13 cellular contexts compared by ENCODE assay signal in the genomic region with DNA sequence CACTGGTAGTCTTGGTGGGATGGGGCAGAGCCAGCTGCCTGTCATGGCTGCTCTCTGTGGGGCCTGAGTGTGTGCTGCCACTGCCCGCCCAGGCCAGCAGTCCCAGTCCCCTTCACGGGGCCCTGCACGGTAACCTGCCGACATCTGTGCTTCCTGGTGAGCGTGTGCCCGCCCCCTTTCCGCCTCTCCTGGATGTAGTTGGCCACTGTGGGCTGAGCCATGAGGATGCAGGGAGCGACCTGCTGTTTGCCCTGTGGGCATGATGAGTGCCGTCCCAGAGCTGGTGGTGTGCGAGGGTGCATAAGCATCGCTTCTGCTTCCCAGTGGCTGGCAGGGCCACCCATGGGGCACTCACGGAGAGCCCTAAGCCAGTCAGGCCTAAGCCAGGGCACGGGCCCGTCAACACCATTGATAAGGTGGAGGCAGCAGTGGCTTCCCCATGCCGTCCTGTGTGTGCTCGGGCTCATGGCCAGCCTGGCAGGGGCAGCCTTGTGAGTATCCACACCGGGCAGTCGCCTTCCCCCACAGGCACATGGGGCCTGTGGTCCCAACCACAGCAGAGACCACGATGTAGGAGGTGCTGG.
"Had no signal": no experiment of that assay in that cellular context is flagged by ENCODE, and none has a peak within 500 bp of the region (broad histone marks: within the 10 kb centered on the region; RNA-seq: fewer than 3 reads in every experiment).

No MANE protein-coding gene starts in this region.

- DNase-seq: activated CD4-positive, alpha-beta T cell treated with anti-CD3 and anti-CD28 coated beads, Interleukin-2, amount 50 U/mL, for 4 hours; activated CD4-positive, CD25-positive, alpha-beta regulatory T cell treated with anti-CD3 and anti-CD28 coated beads, Interleukin-2, amount 50 U/mL, for 72 hours; activated CD8-positive, alpha-beta memory T cell treated with anti-CD3 and anti-CD28 coated beads, Interleukin-2, amount 10 ng/mL, durations not matched to agents 7 days and 5 days; activated gamma-delta T cell; activated T-cell treated with anti-CD3 and anti-CD28 coated beads, Interleukin-2, amount 50 U/mL, for 4 hours; colonic mucosa; mesendoderm; ovary; retina; small intestine; transverse colon had no signal

- H3K4me3 ChIP-seq: cardiac muscle cell, colonic mucosa, ovary, transverse colon had no signal

- H3K9me3 ChIP-seq: colonic mucosa, ovary, transverse colon had no signal

- ATAC-seq: activated CD8-positive, alpha-beta memory T cell treated with anti-CD3 and anti-CD28 coated beads, Interleukin-2, amount 10 ng/mL, durations not matched to agents 7 days and 5 days; activated T-cell treated with anti-CD3 and anti-CD28 coated beads, Interleukin-2, amount 50 U/mL, for 4 hours; stimulated activated memory B cell treated with anti-CD40 and anti-IgM and Interleukin-4, amounts not matched to agents 10 μg/mL and 1 μg/mL and 100 μg/mL, for 72 hours had no signal

- H3K36me3 Mint-ChIP-seq: activated CD8-positive, alpha-beta memory T cell treated with anti-CD3 and anti-CD28 coated beads, Interleukin-2, amount 10 ng/mL, durations not matched to agents 7 days and 5 days had no signal

- H3K36me3 ChIP-seq: cardiac muscle cell, colonic mucosa, ovary, transverse colon had no signal

- H3K27ac Mint-ChIP-seq: activated CD8-positive, alpha-beta memory T cell treated with anti-CD3 and anti-CD28 coated beads, Interleukin-2, amount 10 ng/mL, durations not matched to agents 7 days and 5 days; stimulated activated memory B cell treated with anti-CD40 and anti-IgM and Interleukin-4, amounts not matched to agents 10 μg/mL and 1 μg/mL and 100 μg/mL, for 72 hours had no signal

- H3K4me1 ChIP-seq: colonic mucosa had no signal

- H3K9me3 Mint-ChIP-seq: activated T-cell treated with anti-CD3 and anti-CD28 coated beads, Interleukin-2, amount 50 U/mL, for 4 hours; stimulated activated memory B cell treated with anti-CD40 and anti-IgM and Interleukin-4, amounts not matched to agents 10 μg/mL and 1 μg/mL and 100 μg/mL, for 72 hours had no signal

- H3K27ac ChIP-seq: cardiac muscle cell, colonic mucosa, ovary had no signal

- H3K27me3 ChIP-seq: cardiac muscle cell, colonic mucosa, ovary, transverse colon had no signal
